In the genomic region with DNA sequence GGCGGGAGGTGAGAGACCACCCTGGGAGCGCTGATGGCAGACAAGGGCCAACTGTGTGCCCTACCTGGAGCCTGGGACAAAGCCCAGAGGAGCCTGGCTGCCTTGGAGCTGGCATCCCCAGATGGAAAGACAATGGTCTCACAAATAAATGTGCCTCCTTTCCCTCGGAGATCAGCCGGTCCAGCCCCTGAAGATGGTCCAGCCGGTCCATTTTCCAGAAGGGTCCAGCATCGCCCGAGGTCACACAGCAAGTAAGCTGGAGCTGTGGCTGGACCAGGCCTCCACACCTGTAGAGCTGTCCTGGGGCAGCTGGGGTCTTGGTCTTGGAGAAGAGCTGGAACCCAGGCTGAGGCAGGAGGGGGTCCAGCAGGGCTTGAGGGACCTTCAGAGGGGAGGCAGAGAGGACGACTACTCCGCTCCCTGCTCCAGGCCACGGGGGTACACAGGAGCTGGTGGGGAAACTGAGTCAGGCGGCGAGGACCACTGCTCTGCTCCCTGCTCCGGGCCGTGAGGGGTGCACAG, we compare ENCODE assay signal across 3 cellular contexts.
TF ChIP-seq lines count a peak whose summit lies in the region.

No MANE protein-coding gene starts in this region.

TF ChIP-seq in SK-N-SH, 30 proteins besides CTCF, POLR2A, EP300 and RAD21:
- TF ChIP-seq TEAD4 (IDR thresholded peaks at IDR 0.05; ENCODE audit: borderline replicate concordance, insufficient read depth) (no peak), JUND (IDR thresholded peaks at IDR 0.05) (no peak), MEF2A (IDR thresholded peaks at IDR 0.05; ENCODE audit: borderline replicate concordance, low read depth) (no peak), CHD2 (IDR thresholded peaks at IDR 0.05; ENCODE audit: low read length, partially characterized antibody) (no peak), YY1 (IDR thresholded peaks at IDR 0.05; ENCODE audit: low read depth) (no peak)
- TF ChIP-seq, protein P1, sequence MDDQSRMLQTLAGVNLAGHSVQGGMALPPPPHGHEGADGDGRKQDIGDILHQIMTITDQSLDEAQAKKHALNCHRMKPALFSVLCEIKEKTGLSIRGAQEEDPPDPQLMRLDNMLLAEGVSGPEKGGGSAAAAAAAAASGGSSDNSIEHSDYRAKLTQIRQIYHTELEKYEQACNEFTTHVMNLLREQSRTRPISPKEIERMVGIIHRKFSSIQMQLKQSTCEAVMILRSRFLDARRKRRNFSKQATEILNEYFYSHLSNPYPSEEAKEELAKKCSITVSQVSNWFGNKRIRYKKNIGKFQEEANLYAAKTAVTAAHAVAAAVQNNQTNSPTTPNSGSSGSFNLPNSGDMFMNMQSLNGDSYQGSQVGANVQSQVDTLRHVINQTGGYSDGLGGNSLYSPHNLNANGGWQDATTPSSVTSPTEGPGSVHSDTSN (IDR thresholded peaks at IDR 0.05): no peak

TF ChIP-seq in SK-N-SH treated with all-trans-retinoic acid at 6 μM for 48 hours, 23 proteins besides CTCF, POLR2A, EP300 and RAD21:
- no peak for TF ChIP-seq PPARA (CRISPR knock-in tag; IDR thresholded peaks at IDR 0.05; ENCODE audit: borderline replicate concordance)
- TF ChIP-seq TOX (CRISPR knock-in tag; IDR thresholded peaks at IDR 0.05; ENCODE audit: borderline replicate concordance): no peak
- no peak for TF ChIP-seq ISL1 (CRISPR knock-in tag; IDR thresholded peaks at IDR 0.05)
- TF ChIP-seq GLIS3 (CRISPR knock-in tag; IDR thresholded peaks at IDR 0.05): no peak
- TF ChIP-seq BACH2 (CRISPR knock-in tag; IDR thresholded peaks at IDR 0.05; ENCODE audit: borderline replicate concordance): no peak
- no peak for TF ChIP-seq ZFP30 (CRISPR knock-in tag; IDR thresholded peaks at IDR 0.05)
- TF ChIP-seq, protein P2, sequence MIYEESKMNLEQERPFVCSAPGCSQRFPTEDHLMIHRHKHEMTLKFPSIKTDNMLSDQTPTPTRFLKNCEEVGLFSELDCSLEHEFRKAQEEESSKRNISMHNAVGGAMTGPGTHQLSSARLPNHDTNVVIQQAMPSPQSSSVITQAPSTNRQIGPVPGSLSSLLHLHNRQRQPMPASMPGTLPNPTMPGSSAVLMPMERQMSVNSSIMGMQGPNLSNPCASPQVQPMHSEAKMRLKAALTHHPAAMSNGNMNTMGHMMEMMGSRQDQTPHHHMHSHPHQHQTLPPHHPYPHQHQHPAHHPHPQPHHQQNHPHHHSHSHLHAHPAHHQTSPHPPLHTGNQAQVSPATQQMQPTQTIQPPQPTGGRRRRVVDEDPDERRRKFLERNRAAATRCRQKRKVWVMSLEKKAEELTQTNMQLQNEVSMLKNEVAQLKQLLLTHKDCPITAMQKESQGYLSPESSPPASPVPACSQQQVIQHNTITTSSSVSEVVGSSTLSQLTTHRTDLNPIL (CRISPR knock-in tag; IDR thresholded peaks at IDR 0.05; ENCODE audit: low read depth): no peak
- TF ChIP-seq, protein P3, sequence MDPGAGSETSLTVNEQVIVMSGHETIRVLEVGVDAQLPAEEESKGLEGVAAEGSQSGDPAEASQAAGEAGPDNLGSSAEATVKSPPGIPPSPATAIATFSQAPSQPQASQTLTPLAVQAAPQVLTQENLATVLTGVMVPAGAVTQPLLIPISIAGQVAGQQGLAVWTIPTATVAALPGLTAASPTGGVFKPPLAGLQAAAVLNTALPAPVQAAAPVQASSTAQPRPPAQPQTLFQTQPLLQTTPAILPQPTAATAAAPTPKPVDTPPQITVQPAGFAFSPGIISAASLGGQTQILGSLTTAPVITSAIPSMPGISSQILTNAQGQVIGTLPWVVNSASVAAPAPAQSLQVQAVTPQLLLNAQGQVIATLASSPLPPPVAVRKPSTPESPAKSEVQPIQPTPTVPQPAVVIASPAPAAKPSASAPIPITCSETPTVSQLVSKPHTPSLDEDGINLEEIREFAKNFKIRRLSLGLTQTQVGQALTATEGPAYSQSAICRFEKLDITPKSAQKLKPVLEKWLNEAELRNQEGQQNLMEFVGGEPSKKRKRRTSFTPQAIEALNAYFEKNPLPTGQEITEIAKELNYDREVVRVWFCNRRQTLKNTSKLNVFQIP (CRISPR knock-in tag; IDR thresholded peaks at IDR 0.05; ENCODE audit: borderline replicate concordance, low read depth): no peak
- no peak for TF ChIP-seq ZFP3 (CRISPR knock-in tag; IDR thresholded peaks at IDR 0.05)
- TF ChIP-seq RARB (CRISPR knock-in tag; IDR thresholded peaks at IDR 0.05): no peak
- TF ChIP-seq TCF4 (CRISPR knock-in tag; IDR thresholded peaks at IDR 0.05; ENCODE audit: borderline replicate concordance): no peak
- no peak for TF ChIP-seq ARNTL (CRISPR knock-in tag; IDR thresholded peaks at IDR 0.05; ENCODE audit: borderline replicate concordance, low read depth)
- TF ChIP-seq, protein P4, sequence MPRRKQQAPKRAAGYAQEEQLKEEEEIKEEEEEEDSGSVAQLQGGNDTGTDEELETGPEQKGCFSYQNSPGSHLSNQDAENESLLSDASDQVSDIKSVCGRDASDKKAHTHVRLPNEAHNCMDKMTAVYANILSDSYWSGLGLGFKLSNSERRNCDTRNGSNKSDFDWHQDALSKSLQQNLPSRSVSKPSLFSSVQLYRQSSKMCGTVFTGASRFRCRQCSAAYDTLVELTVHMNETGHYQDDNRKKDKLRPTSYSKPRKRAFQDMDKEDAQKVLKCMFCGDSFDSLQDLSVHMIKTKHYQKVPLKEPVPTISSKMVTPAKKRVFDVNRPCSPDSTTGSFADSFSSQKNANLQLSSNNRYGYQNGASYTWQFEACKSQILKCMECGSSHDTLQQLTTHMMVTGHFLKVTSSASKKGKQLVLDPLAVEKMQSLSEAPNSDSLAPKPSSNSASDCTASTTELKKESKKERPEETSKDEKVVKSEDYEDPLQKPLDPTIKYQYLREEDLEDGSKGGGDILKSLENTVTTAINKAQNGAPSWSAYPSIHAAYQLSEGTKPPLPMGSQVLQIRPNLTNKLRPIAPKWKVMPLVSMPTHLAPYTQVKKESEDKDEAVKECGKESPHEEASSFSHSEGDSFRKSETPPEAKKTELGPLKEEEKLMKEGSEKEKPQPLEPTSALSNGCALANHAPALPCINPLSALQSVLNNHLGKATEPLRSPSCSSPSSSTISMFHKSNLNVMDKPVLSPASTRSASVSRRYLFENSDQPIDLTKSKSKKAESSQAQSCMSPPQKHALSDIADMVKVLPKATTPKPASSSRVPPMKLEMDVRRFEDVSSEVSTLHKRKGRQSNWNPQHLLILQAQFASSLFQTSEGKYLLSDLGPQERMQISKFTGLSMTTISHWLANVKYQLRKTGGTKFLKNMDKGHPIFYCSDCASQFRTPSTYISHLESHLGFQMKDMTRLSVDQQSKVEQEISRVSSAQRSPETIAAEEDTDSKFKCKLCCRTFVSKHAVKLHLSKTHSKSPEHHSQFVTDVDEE (CRISPR knock-in tag; IDR thresholded peaks at IDR 0.05): no peak
- no peak for TF ChIP-seq ESRRG (CRISPR knock-in tag; IDR thresholded peaks at IDR 0.05)
- no peak for TF ChIP-seq ZNF8 (CRISPR knock-in tag; IDR thresholded peaks at IDR 0.05)
- TF ChIP-seq ZNF70 (CRISPR knock-in tag; IDR thresholded peaks at IDR 0.05): no peak
- no peak for TF ChIP-seq ZNF565 (CRISPR knock-in tag; conservative IDR thresholded peaks at IDR 0.05; ENCODE audit: low read depth)
- TF ChIP-seq, protein P5, sequence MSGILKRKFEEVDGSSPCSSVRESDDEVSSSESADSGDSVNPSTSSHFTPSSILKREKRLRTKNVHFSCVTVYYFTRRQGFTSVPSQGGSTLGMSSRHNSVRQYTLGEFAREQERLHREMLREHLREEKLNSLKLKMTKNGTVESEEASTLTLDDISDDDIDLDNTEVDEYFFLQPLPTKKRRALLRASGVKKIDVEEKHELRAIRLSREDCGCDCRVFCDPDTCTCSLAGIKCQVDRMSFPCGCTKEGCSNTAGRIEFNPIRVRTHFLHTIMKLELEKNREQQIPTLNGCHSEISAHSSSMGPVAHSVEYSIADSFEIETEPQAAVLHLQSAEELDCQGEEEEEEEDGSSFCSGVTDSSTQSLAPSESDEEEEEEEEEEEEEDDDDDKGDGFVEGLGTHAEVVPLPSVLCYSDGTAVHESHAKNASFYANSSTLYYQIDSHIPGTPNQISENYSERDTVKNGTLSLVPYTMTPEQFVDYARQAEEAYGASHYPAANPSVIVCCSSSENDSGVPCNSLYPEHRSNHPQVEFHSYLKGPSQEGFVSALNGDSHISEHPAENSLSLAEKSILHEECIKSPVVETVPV (CRISPR knock-in tag; IDR thresholded peaks at IDR 0.05): no peak
TF ChIP-seq in SK-N-SH treated with all-trans-retinoic acid at 6 μM for 48 hours: peak in this region for 0.

TF ChIP-seq in HepG2, 621 proteins besides CTCF, POLR2A, EP300 and RAD21:
- TF ChIP-seq ZNF652 (CRISPR knock-in tag; IDR thresholded peaks at IDR 0.05; ENCODE audit: borderline replicate concordance, low read depth) (no peak), ZNF772 (CRISPR knock-in tag; IDR thresholded peaks at IDR 0.05) (no peak), MIXL1 (CRISPR knock-in tag; IDR thresholded peaks at IDR 0.05) (no peak), SOX5 (CRISPR knock-in tag; IDR thresholded peaks at IDR 0.05; ENCODE audit: borderline replicate concordance) (no peak), ZNF143 (CRISPR knock-in tag; IDR thresholded peaks at IDR 0.05) (no peak), ZFP1 (CRISPR knock-in tag; IDR thresholded peaks at IDR 0.05) (no peak), MYNN (CRISPR knock-in tag; IDR thresholded peaks at IDR 0.05; ENCODE audit: low read depth) (no peak), SRY (CRISPR knock-in tag; IDR thresholded peaks at IDR 0.05) (no peak), CBX2 (IDR thresholded peaks at IDR 0.05; ENCODE audit: low read depth, low read length) (no peak), CBX2 (CRISPR knock-in tag; IDR thresholded peaks at IDR 0.05; ENCODE audit: low read depth) (no peak), IRX3 (CRISPR knock-in tag; IDR thresholded peaks at IDR 0.05; ENCODE audit: borderline replicate concordance, low read depth) (no peak), ZNF792 (CRISPR knock-in tag; IDR thresholded peaks at IDR 0.05) (no peak), JUN (CRISPR knock-in tag; IDR thresholded peaks at IDR 0.05) (no peak), ARNT (IDR thresholded peaks at IDR 0.05) (no peak)
- TF ChIP-seq, protein P6, sequence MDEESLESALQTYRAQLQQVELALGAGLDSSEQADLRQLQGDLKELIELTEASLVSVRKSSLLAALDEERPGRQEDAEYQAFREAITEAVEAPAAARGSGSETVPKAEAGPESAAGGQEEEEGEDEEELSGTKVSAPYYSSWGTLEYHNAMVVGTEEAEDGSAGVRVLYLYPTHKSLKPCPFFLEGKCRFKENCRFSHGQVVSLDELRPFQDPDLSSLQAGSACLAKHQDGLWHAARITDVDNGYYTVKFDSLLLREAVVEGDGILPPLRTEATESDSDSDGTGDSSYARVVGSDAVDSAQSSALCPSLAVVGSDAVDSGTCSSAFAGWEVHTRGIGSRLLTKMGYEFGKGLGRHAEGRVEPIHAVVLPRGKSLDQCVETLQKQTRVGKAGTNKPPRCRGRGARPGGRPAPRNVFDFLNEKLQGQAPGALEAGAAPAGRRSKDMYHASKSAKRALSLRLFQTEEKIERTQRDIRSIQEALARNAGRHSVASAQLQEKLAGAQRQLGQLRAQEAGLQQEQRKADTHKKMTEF (CRISPR knock-in tag; IDR thresholded peaks at IDR 0.05): no peak
- TF ChIP-seq, protein P7, sequence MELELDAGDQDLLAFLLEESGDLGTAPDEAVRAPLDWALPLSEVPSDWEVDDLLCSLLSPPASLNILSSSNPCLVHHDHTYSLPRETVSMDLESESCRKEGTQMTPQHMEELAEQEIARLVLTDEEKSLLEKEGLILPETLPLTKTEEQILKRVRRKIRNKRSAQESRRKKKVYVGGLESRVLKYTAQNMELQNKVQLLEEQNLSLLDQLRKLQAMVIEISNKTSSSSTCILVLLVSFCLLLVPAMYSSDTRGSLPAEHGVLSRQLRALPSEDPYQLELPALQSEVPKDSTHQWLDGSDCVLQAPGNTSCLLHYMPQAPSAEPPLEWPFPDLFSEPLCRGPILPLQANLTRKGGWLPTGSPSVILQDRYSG (CRISPR knock-in tag; IDR thresholded peaks at IDR 0.05): no peak
- TF ChIP-seq, protein P8, sequence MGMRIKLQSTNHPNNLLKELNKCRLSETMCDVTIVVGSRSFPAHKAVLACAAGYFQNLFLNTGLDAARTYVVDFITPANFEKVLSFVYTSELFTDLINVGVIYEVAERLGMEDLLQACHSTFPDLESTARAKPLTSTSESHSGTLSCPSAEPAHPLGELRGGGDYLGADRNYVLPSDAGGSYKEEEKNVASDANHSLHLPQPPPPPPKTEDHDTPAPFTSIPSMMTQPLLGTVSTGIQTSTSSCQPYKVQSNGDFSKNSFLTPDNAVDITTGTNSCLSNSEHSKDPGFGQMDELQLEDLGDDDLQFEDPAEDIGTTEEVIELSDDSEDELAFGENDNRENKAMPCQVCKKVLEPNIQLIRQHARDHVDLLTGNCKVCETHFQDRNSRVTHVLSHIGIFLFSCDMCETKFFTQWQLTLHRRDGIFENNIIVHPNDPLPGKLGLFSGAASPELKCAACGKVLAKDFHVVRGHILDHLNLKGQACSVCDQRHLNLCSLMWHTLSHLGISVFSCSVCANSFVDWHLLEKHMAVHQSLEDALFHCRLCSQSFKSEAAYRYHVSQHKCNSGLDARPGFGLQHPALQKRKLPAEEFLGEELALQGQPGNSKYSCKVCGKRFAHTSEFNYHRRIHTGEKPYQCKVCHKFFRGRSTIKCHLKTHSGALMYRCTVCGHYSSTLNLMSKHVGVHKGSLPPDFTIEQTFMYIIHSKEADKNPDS (CRISPR knock-in tag; IDR thresholded peaks at IDR 0.05): no peak
